9 cellular contexts compared by ENCODE assay signal in genomic region chr14:103607822-103608221, GRCh38. TPM values are rescaled to one million over a fixed set of nuclear protein-coding genes. Genes with fewer than 3 reads are reported as not detected.
DNase-seq lines count a peak whose midpoint lies in the region; ATAC-seq and TF ChIP-seq lines count a peak whose summit lies in the region.
"Had no signal": no experiment of that assay in that cellular context is flagged by ENCODE, and none has a peak within 500 bp of the region (broad histone marks: within the 10 kb centered on the region; RNA-seq: fewer than 3 reads in every experiment).

No MANE protein-coding gene starts in this region.

- H3K4me3 Mint-ChIP-seq in activated CD4-positive, alpha-beta T cell treated with anti-CD3 and anti-CD28 coated beads, Interleukin-2, amount 10 ng/mL, durations not matched to agents 7 days and 5 days, result peak overlapping the region; percentile 58
- peak overlapping the region; percentile 15 for H3K4me3 Mint-ChIP-seq in stimulated activated memory B cell treated with anti-CD40 and anti-IgM and Interleukin-4, amounts not matched to agents 10 μg/mL and 1 μg/mL and 100 μg/mL, for 72 hours

- ATAC-seq in stimulated activated memory B cell treated with anti-CD40 and anti-IgM and Interleukin-4, amounts not matched to agents 10 μg/mL and 1 μg/mL and 100 μg/mL, for 72 hours, result no peak

- H3K9me3 ChIP-seq in OCI-LY7 (ENCODE audit: low read length) (peaks cover 7% of the 10 kb centered on the region; the same call in 1 of the 2 replicates), esophagus muscularis mucosa (peaks cover 0 to 10% (median 8%) of the 10 kb centered on the region in 4 donors)

- H2AFZ ChIP-seq in OCI-LY7 (ENCODE audit: low read length), result no peak overlapping the region

- intact Hi-C loops in OCI-LY7 (cut with micrococcal nuclease; ENCODE audit: unreplicated experiment) (no loop called here), esophagus muscularis mucosa (cut with DNase I) (no loop called here)

- DNase-seq in activated CD4-positive, alpha-beta T cell treated with anti-CD3 and anti-CD28 coated beads, Interleukin-2, amount 10 ng/mL, durations not matched to agents 7 days and 5 days, result no peak
- DNase-seq in activated CD4-positive, alpha-beta T cell treated with anti-CD3 and anti-CD28 coated beads, Interleukin-2, amount 50 U/mL, for 1 hour, result no peak
- no peak for DNase-seq in OCI-LY7 (ENCODE audit: low spot score)
- DNase-seq in esophagus muscularis mucosa (ENCODE audit: extremely low spot score), result no peak
- no peak for DNase-seq in DMS 273 treated with DMSO at 0.1 percent for 48 hours (lab: John Stamatoyannopoulos, UW)
- DNase-seq in DMS53 (lab: John Stamatoyannopoulos, UW), result no peak
- DNase-seq in COLO668 (lab: John Stamatoyannopoulos, UW; ENCODE audit: unreplicated experiment), result no peak
- DNase-seq: activated CD4-positive, alpha-beta T cell treated with anti-CD3 and anti-CD28 coated beads, Interleukin-2, amount 50 U/mL, for 4 hours had no signal

- H3K27me3 Mint-ChIP-seq in activated CD4-positive, alpha-beta T cell treated with anti-CD3 and anti-CD28 coated beads, Interleukin-2, amount 10 ng/mL, durations not matched to agents 7 days and 5 days, result peaks cover 31% of the 10 kb centered on the region
- H3K27me3 Mint-ChIP-seq in stimulated activated memory B cell treated with anti-CD40 and anti-IgM and Interleukin-4, amounts not matched to agents 10 μg/mL and 1 μg/mL and 100 μg/mL, for 72 hours, result peaks cover 24% of the 10 kb centered on the region

- TF ChIP-seq POLR2A in esophagus muscularis mucosa (IDR thresholded peaks at IDR 0.05; ENCODE audit: low read depth), result no peak

- BruUV-seq in OCI-LY7 (replicated peaks; lab: Mats Ljungman, UMichigan), result no TSS peak

- H3K4me3 ChIP-seq in OCI-LY7 (ENCODE audit: low read depth, low read length, poor library complexity, severe bottlenecking) (no peak overlapping the region), esophagus muscularis mucosa (peak overlapping the region; percentile 39 to 41 (median 40))

- CTCF ChIA-PET in activated CD4-positive, alpha-beta T cell treated with anti-CD3 and anti-CD28 coated beads, Interleukin-2, amount 10 ng/mL, durations not matched to agents 7 days and 5 days (lab: Charles Lee), result interaction anchor here (0.7 to 1.3 kb wide), 3 partner anchors 13 to 32 kb away, joined by 3 to 4 read pairs (median 3); no protein-coding TSS in a partner anchor
- CTCF ChIA-PET in OCI-LY7 (lab: Charles Lee; ENCODE audit: unreplicated experiment), result no interaction called here

- TF ChIP-seq CTCF in OCI-LY7 (conservative IDR thresholded peaks at IDR 0.05; ENCODE audit: low read length), result no peak
- no peak for TF ChIP-seq CTCF in esophagus muscularis mucosa (IDR thresholded peaks at IDR 0.05)

- H4K20me1 ChIP-seq in OCI-LY7 (ENCODE audit: insufficient read depth, low read length), result no peaks in the 10 kb centered on the region

- H3K79me2 ChIP-seq in OCI-LY7 (ENCODE audit: insufficient read depth, low read depth, low read length), result no peaks in the 10 kb centered on the region

- H3K9me2 ChIP-seq in OCI-LY7 (ENCODE audit: insufficient read depth, low read length), result no peaks in the 10 kb centered on the region

- H3K36me3 ChIP-seq in OCI-LY7 (ENCODE audit: insufficient read depth, low read length), result no peaks in the 10 kb centered on the region
- H3K36me3 ChIP-seq in esophagus muscularis mucosa, result no peaks in the 10 kb centered on the region

- peaks cover 10% of the 10 kb centered on the region for H3K9me3 Mint-ChIP-seq in activated CD4-positive, alpha-beta T cell treated with anti-CD3 and anti-CD28 coated beads, Interleukin-2, amount 10 ng/mL, durations not matched to agents 7 days and 5 days
- H3K9me3 Mint-ChIP-seq in stimulated activated memory B cell treated with anti-CD40 and anti-IgM and Interleukin-4, amounts not matched to agents 10 μg/mL and 1 μg/mL and 100 μg/mL, for 72 hours, result peaks cover 11% of the 10 kb centered on the region

- H3K36me3 Mint-ChIP-seq in activated CD4-positive, alpha-beta T cell treated with anti-CD3 and anti-CD28 coated beads, Interleukin-2, amount 10 ng/mL, durations not matched to agents 7 days and 5 days (ENCODE audit: low read depth), result peaks cover 7% of the 10 kb centered on the region
- peaks cover 15% of the 10 kb centered on the region for H3K36me3 Mint-ChIP-seq in stimulated activated memory B cell treated with anti-CD40 and anti-IgM and Interleukin-4, amounts not matched to agents 10 μg/mL and 1 μg/mL and 100 μg/mL, for 72 hours

- H3K27ac Mint-ChIP-seq in activated CD4-positive, alpha-beta T cell treated with anti-CD3 and anti-CD28 coated beads, Interleukin-2, amount 10 ng/mL, durations not matched to agents 7 days and 5 days, result no peak overlapping the region
- H3K27ac Mint-ChIP-seq in stimulated activated memory B cell treated with anti-CD40 and anti-IgM and Interleukin-4, amounts not matched to agents 10 μg/mL and 1 μg/mL and 100 μg/mL, for 72 hours, result no peak overlapping the region

- peaks cover 14% of the 10 kb centered on the region for H3K4me1 ChIP-seq in OCI-LY7 (ENCODE audit: insufficient read depth, low read length, poor library complexity, severe bottlenecking)
- H3K4me1 ChIP-seq in esophagus muscularis mucosa, result peaks cover 17 to 25% (median 22%) of the 10 kb centered on the region in 4 donors

- POLR2A ChIA-PET in activated CD4-positive, alpha-beta T cell treated with anti-CD3 and anti-CD28 coated beads, Interleukin-2, amount 10 ng/mL, durations not matched to agents 7 days and 5 days (lab: Charles Lee), result no interaction called here
- POLR2A ChIA-PET in OCI-LY7 (lab: Charles Lee), result no interaction called here

- peak overlapping the region; percentile 47 for H3K4me2 ChIP-seq in OCI-LY7 (ENCODE audit: low read length)

- no peak for TF ChIP-seq EP300 in esophagus muscularis mucosa (IDR thresholded peaks at IDR 0.05)

- WGBS in esophagus muscularis mucosa, result 12% methylated on average over 14 of the region's 15 CpGs

- H3K27me3 ChIP-seq in esophagus muscularis mucosa, result no peaks in the 10 kb centered on the region

- peaks cover 25% of the 10 kb centered on the region for H3K4me1 Mint-ChIP-seq in activated CD4-positive, alpha-beta T cell treated with anti-CD3 and anti-CD28 coated beads, Interleukin-2, amount 10 ng/mL, durations not matched to agents 7 days and 5 days
- H3K4me1 Mint-ChIP-seq in stimulated activated memory B cell treated with anti-CD40 and anti-IgM and Interleukin-4, amounts not matched to agents 10 μg/mL and 1 μg/mL and 100 μg/mL, for 72 hours, result peaks cover 19% of the 10 kb centered on the region

- H3K27ac ChIP-seq in OCI-LY7 (ENCODE audit: low read depth, low read length, poor library complexity, severe bottlenecking) (no peak overlapping the region), esophagus muscularis mucosa (replicated peaks in 1 of 4) (peak overlapping the region in 1 of 4 donors; percentile 31)

RNA-seq across cellular contexts. Expression of gene KLC1, which starts 21.2 kb away (rescaled TPM):
- 100 to 1,000 TPM; 126 to 135 TPM for total RNA-seq in activated CD4-positive, alpha-beta T cell treated with anti-CD3 and anti-CD28 coated beads, Interleukin-2, amount 10 ng/mL, durations not matched to agents 7 days and 5 days
- total RNA-seq in OCI-LY7 (2014; rRNA removed; shearing (Covaris generic)), result 157 and 204 TPM in 2 replicates
- 142 and 147 TPM in 2 replicates for total RNA-seq in OCI-LY7 (2022)
- 100 to 1,000 TPM; 285 to 343 (median 312) TPM for total RNA-seq in esophagus muscularis mucosa

RNA-seq across cellular contexts. Expression of gene COA8, which starts 45.1 kb away (rescaled TPM):
- 10 to 100 TPM; 24.7 to 24.9 TPM for total RNA-seq in activated CD4-positive, alpha-beta T cell treated with anti-CD3 and anti-CD28 coated beads, Interleukin-2, amount 10 ng/mL, durations not matched to agents 7 days and 5 days
- 18.2 and 18.7 TPM in 2 replicates for total RNA-seq in OCI-LY7 (2014; rRNA removed; shearing (Covaris generic))
- total RNA-seq in OCI-LY7 (2022) (33.0 and 38.9 TPM in 2 replicates), esophagus muscularis mucosa (10 to 100 TPM; 26.8 to 46.1 (median 37.6) TPM)

RNA-seq across cellular contexts. Expression of gene BAG5, which starts 45.4 kb away (rescaled TPM):
- total RNA-seq in activated CD4-positive, alpha-beta T cell treated with anti-CD3 and anti-CD28 coated beads, Interleukin-2, amount 10 ng/mL, durations not matched to agents 7 days and 5 days, result 10 to 100 TPM; 29.8 to 30.5 TPM
- 26.1 and 29.2 TPM in 2 replicates for total RNA-seq in OCI-LY7 (2014; rRNA removed; shearing (Covaris generic))
- total RNA-seq in OCI-LY7 (2022), result 36.3 and 38.7 TPM in 2 replicates
- total RNA-seq in esophagus muscularis mucosa, result 10 to 100 TPM; 27.4 to 34.7 (median 28.3) TPM
